8 cellular contexts compared by ENCODE assay signal in genomic region chr12:11839093-11839641, GRCh38.
DNase-seq lines count a peak whose midpoint lies in the region; ATAC-seq and TF ChIP-seq lines count a peak whose summit lies in the region.

No MANE protein-coding gene starts in this region.

- no peak overlapping the region for H2AFZ ChIP-seq in neuronal stem cell (ENCODE audit: low read length)

- no peak overlapping the region for H2BK12ac ChIP-seq in neuronal stem cell (ENCODE audit: low read length)

- H3K9ac ChIP-seq in neuronal stem cell (ENCODE audit: low read depth, low read length, poor library complexity), result no peak overlapping the region

- 57 to 69% (median 67%) methylated on average over 8 of the region's 8 CpGs for WGBS in adrenal gland, 4 donors
- WGBS in right lobe of liver (ENCODE audit: insufficient coverage, low coverage, low lambda C conversion rate, missing lambda C conversion rate), result 15% methylated on average over 8 of the region's 8 CpGs
- no CpG with 5 or more reads among the region's 8 CpGs for WGBS in neuronal stem cell (ENCODE audit: extremely low coverage in 2 of 2, insufficient read length in 2 of 2, insufficient replicate concordance in 1 of 2), 2 donors

- no peak overlapping the region for H3K23ac ChIP-seq in neuronal stem cell (ENCODE audit: low read depth, low read length, poor library complexity)

- TF ChIP-seq POLR2A in adrenal gland (IDR thresholded peaks at IDR 0.05) (no peak), right lobe of liver (IDR thresholded peaks at IDR 0.05) (no peak)

- H3K4me3 ChIP-seq in adrenal gland (no peak overlapping the region), right lobe of liver (no peak overlapping the region), neuronal stem cell (ENCODE audit: low read length in 2 of 2) (no peak overlapping the region)

- TF ChIP-seq CTCF in adrenal gland (IDR thresholded peaks at IDR 0.05) (no peak), right lobe of liver (IDR thresholded peaks at IDR 0.05) (no peak)

- peaks cover 0 to 13% of the 10 kb centered on the region in 2 donors for H3K36me3 ChIP-seq in adrenal gland (replicated peaks in 1 of 2)
- no peaks in the 10 kb centered on the region for H3K36me3 ChIP-seq in right lobe of liver
- peaks cover 1 to 39% of the 10 kb centered on the region in 2 donors for H3K36me3 ChIP-seq in neuronal stem cell (replicated peaks in 1 of 2; ENCODE audit: control insufficient read depth in 2 of 2, insufficient read depth in 2 of 2, low read length in 2 of 2)

- intact Hi-C loops in Right ventricle myocardium inferior (cut with DNase I) (no loop called here), cardiac septum (cut with DNase I) (no loop called here), adrenal gland (cut with DNase I) (no loop called here), right lobe of liver (cut with DNase I) (no loop called here)

- H2AK5ac ChIP-seq in neuronal stem cell (ENCODE audit: low read depth, low read length), result no peak overlapping the region

- peak; percentile 55 for ATAC-seq in Right ventricle myocardium inferior
- peak; percentile 50 to 66 (median 62) for ATAC-seq in right lobe of liver
- ATAC-seq in HG03521 (IDR thresholded peaks at IDR 0.05; ENCODE audit: unreplicated experiment), result no peak

- no peaks in the 10 kb centered on the region for H3K27me3 ChIP-seq in adrenal gland
- H3K27me3 ChIP-seq in right lobe of liver, result no peaks in the 10 kb centered on the region
- H3K27me3 ChIP-seq in neuronal stem cell (ENCODE audit: control insufficient read depth in 3 of 3, insufficient read depth in 3 of 3, low read depth in 1 of 3, low read length in 3 of 3), result no peaks in the 10 kb centered on the region

- H3K27ac ChIP-seq in adrenal gland, result peak overlapping the region; percentile 54 to 88 (median 70)
- peak overlapping the region; percentile 30 to 77 (median 62) for H3K27ac ChIP-seq in right lobe of liver
- H3K27ac ChIP-seq in neuronal stem cell (replicated peaks; ENCODE audit: low read length), result no peak overlapping the region

- no peak overlapping the region for H3K4me2 ChIP-seq in neuronal stem cell (ENCODE audit: insufficient read depth, low read length, poor library complexity, severe bottlenecking)

- H3K9me3 ChIP-seq in adrenal gland (replicated peaks in 1 of 3) (no peaks in the 10 kb centered on the region), right lobe of liver (no peaks in the 10 kb centered on the region), neuronal stem cell (replicated peaks in 1 of 2; ENCODE audit: control insufficient read depth in 2 of 2, insufficient read depth in 1 of 2, low read depth in 1 of 2, low read length in 2 of 2) (no peaks in the 10 kb centered on the region)

- H3K4me1 ChIP-seq in adrenal gland (replicated peaks in 1 of 2), result peaks cover 23 to 66% of the 10 kb centered on the region in 2 donors
- peaks cover 4 to 52% (median 20%) of the 10 kb centered on the region in 4 donors for H3K4me1 ChIP-seq in right lobe of liver
- H3K4me1 ChIP-seq in neuronal stem cell (ENCODE audit: control insufficient read depth in 2 of 2, insufficient read depth in 1 of 2, low read depth in 1 of 2, low read length in 2 of 2), result no peaks in the 10 kb centered on the region

- H3K18ac ChIP-seq in neuronal stem cell (ENCODE audit: low read length), result no peak overlapping the region

- no peak overlapping the region for H4K8ac ChIP-seq in neuronal stem cell (ENCODE audit: low read depth, low read length)

- no peak overlapping the region for H3K4ac ChIP-seq in neuronal stem cell (ENCODE audit: low read length)

- no peak overlapping the region for H4K91ac ChIP-seq in neuronal stem cell (ENCODE audit: low read depth, low read length, poor library complexity)

- H2BK15ac ChIP-seq in neuronal stem cell (ENCODE audit: low read length), result no peak overlapping the region

- H3K79me1 ChIP-seq in neuronal stem cell (ENCODE audit: low read depth, low read length), result no peaks in the 10 kb centered on the region

- H3K14ac ChIP-seq in neuronal stem cell (ENCODE audit: low read length), result no peak overlapping the region

- DNase-seq in Right ventricle myocardium inferior (ENCODE audit: missing footprints), result no peak
- no peak for DNase-seq in cardiac septum (ENCODE audit: low spot score)
- peak in 3 of 7 donors; percentile 42 to 62 (median 46) for DNase-seq in adrenal gland
- DNase-seq in right lobe of liver, result peak in 1 of 3 donors; percentile 58
- no peak for DNase-seq in RPMI8226
- no peak for DNase-seq in cerebellar nuclear complex (lab: John Stamatoyannopoulos, UW)
- no peak for DNase-seq in neuronal stem cell (ENCODE audit: low spot score)

- no peak overlapping the region for H2BK5ac ChIP-seq in neuronal stem cell (ENCODE audit: low read length)

- H2BK120ac ChIP-seq in neuronal stem cell (ENCODE audit: low read depth, low read length), result no peak overlapping the region
